8 cellular contexts compared by ENCODE assay signal in the genomic region with DNA sequence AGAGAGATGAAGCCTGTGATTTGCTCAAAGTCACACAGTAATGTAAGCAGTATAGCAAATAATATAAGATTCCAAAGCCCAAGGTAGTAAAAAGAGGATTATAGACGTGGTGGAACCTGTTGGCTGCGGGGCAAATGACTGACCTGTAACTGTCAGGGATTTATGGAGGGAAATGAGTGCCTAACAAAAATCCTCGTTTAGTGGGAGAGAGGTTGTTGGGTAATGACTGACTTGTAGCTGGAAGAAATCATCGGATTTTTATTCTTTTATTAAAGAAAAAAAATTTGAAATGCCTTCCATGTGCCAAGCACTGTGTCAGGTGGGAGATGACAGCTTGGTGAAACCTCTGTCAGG.
DNase-seq lines count a peak whose midpoint lies in the region; ATAC-seq and TF ChIP-seq lines count a peak whose summit lies in the region.

No MANE protein-coding gene starts in this region.

- H3K4me2 ChIP-seq in BLaER1 (peak overlapping the region; percentile 96), MM.1S (ENCODE audit: low read depth, low read length) (peak overlapping the region; percentile 90)

- no peaks in the 10 kb centered on the region for H3K9me2 ChIP-seq in MM.1S (replicated peaks; ENCODE audit: insufficient read depth, low read length)

- no peaks in the 10 kb centered on the region for H3F3A ChIP-seq in MM.1S (ENCODE audit: insufficient read depth, low read length)

- ATAC-seq in GM18498 (IDR thresholded peaks at IDR 0.05; ENCODE audit: unreplicated experiment) (no peak), GM19395 (IDR thresholded peaks at IDR 0.05; ENCODE audit: unreplicated experiment) (no peak), GM18505 (IDR thresholded peaks at IDR 0.05; ENCODE audit: unreplicated experiment) (no peak)

- peaks cover 37% of the 10 kb centered on the region for H3K79me2 ChIP-seq in MM.1S (ENCODE audit: low read length)

- peak overlapping the region; percentile 84 for H3K9ac ChIP-seq in BLaER1
- H3K9ac ChIP-seq in MM.1S (ENCODE audit: low read length) = peak overlapping the region; percentile 60; the same call in 1 of the 2 replicates

- H3K9me3 ChIP-seq in BLaER1 (no peaks in the 10 kb centered on the region), MM.1S (replicated peaks; ENCODE audit: insufficient read depth, low read length) (no peaks in the 10 kb centered on the region)
- H3K9me3 ChIP-seq in effector memory CD4-positive, alpha-beta T cell (ENCODE audit: control insufficient read depth, low read length) = no peaks in the 10 kb centered on the region

- H3K27ac Mint-ChIP-seq in nephron progenitor cell = peak overlapping the region; percentile 95

- H3K4me3 Mint-ChIP-seq in nephron progenitor cell = peak overlapping the region; percentile 100

- TF ChIP-seq CTCF in MM.1S (IDR thresholded peaks at IDR 0.05; ENCODE audit: low read length) (no peak), nephron progenitor cell (IDR thresholded peaks at IDR 0.05) (no peak)

- H3K27me3 Mint-ChIP-seq in nephron progenitor cell (ENCODE audit: low read depth, poor library complexity) = peaks cover 6% of the 10 kb centered on the region

- H3K4me1 ChIP-seq in BLaER1 (peaks cover 28% of the 10 kb centered on the region), MM.1S (ENCODE audit: low read length) (peaks cover 7% of the 10 kb centered on the region)
- H3K4me1 ChIP-seq in effector memory CD4-positive, alpha-beta T cell (ENCODE audit: control insufficient read depth, insufficient read depth, low read length, poor library complexity, severe bottlenecking) = peaks cover 9% of the 10 kb centered on the region

- H3K36me3 ChIP-seq in BLaER1 (peaks cover 31% of the 10 kb centered on the region), MM.1S (replicated peaks; ENCODE audit: insufficient read depth, low read length) (no peaks in the 10 kb centered on the region)
- peaks cover 27% of the 10 kb centered on the region for H3K36me3 ChIP-seq in effector memory CD4-positive, alpha-beta T cell (ENCODE audit: control insufficient read depth, insufficient read depth, low read length)

- H3K4me3 ChIP-seq in BLaER1 = peak overlapping the region; percentile 79
- H3K4me3 ChIP-seq in MM.1S (ENCODE audit: low read length) = peak overlapping the region; percentile 79
- peak overlapping the region; percentile 64 for H3K4me3 ChIP-seq in effector memory CD4-positive, alpha-beta T cell (ENCODE audit: insufficient read depth, low read depth, low read length, poor library complexity, severe bottlenecking)

- H3K4me1 Mint-ChIP-seq in nephron progenitor cell = peaks cover 33% of the 10 kb centered on the region

- H3K27me3 ChIP-seq in BLaER1 (no peaks in the 10 kb centered on the region), MM.1S (replicated peaks; ENCODE audit: insufficient read depth, low read length) (no peaks in the 10 kb centered on the region)
- H3K27me3 ChIP-seq in effector memory CD4-positive, alpha-beta T cell (replicated peaks; ENCODE audit: control insufficient read depth, insufficient read depth, low read length, poor library complexity, severe bottlenecking) = no peaks in the 10 kb centered on the region

- H2AFZ ChIP-seq in MM.1S (ENCODE audit: low read length) = peak overlapping the region; percentile 56

- peaks cover 37% of the 10 kb centered on the region for H4K20me1 ChIP-seq in BLaER1
- H4K20me1 ChIP-seq in MM.1S (ENCODE audit: insufficient read depth, low read length) = no peaks in the 10 kb centered on the region

- peaks cover 23% of the 10 kb centered on the region for H3K36me3 Mint-ChIP-seq in nephron progenitor cell (ENCODE audit: low read depth)

- no peaks in the 10 kb centered on the region for H3K9me3 Mint-ChIP-seq in nephron progenitor cell

- DNase-seq in MM.1S (no peak), nephron progenitor cell (no peak), NCI-H748 treated with DMSO at 0.1 percent for 48 hours (lab: John Stamatoyannopoulos, UW) (no peak)
- DNase-seq in effector memory CD4-positive, alpha-beta T cell = no peak

- 0 out of 2 replicates have a peak overlapping the region, but pooled peaks have one; percentile 24 for H3K27ac ChIP-seq in BLaER1
- peak overlapping the region; percentile 28; the same call in 1 of the 2 replicates for H3K27ac ChIP-seq in MM.1S (ENCODE audit: low read length)
- H3K27ac ChIP-seq in effector memory CD4-positive, alpha-beta T cell (ENCODE audit: insufficient read depth, low read length, poor library complexity, severe bottlenecking) = peak overlapping the region; percentile 87

- no peak for TF ChIP-seq POLR2A in GM18505 (IDR thresholded peaks at IDR 0.05; ENCODE audit: borderline replicate concordance, extremely low read depth, insufficient read depth, insufficient read length)

Comparison
In these comparisons a context has a peak if more than half of its experiments do, and no peak if none do; other contexts are left out.
1. H3K27ac ChIP-seq: peak in every context shown above with its lines; median percentile 87 in effector memory CD4-positive, alpha-beta T cell; 28 in MM.1S; 24 in BLaER1.